5 cellular contexts compared by ENCODE assay signal in the genomic region with DNA sequence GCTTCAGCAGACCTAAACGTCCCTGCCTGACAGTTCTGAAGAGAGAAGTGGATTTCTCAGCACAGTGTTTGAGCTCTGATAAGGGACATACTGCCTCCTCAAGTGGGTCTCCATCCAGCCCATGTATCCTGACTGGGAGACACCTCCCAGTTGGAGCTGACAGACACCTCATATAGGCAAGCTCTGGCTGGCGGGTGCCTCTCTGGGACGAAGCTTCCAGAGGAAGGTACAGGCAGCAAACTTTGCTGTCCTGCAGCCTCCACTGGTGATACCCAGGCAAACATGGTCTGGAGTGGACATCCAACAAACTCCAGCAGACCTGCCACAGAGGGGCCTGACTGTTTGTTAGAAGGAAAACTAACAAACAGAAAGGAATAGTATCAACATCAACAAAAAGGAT.
"Had no signal": no experiment of that assay in that cellular context is flagged by ENCODE, and none has a peak within 500 bp of the region (broad histone marks: within the 10 kb centered on the region; RNA-seq: fewer than 3 reads in every experiment).

No MANE protein-coding gene starts in this region.

- ATAC-seq: HepG2, K562 had no signal

- H3K4me3 ChIP-seq: K562 had no signal

- DNase-seq: IMR-90, KBM-7 had no signal

- H3K27ac ChIP-seq: HL-60 had no signal
